9 cellular contexts compared by ENCODE assay signal in the genomic region with DNA sequence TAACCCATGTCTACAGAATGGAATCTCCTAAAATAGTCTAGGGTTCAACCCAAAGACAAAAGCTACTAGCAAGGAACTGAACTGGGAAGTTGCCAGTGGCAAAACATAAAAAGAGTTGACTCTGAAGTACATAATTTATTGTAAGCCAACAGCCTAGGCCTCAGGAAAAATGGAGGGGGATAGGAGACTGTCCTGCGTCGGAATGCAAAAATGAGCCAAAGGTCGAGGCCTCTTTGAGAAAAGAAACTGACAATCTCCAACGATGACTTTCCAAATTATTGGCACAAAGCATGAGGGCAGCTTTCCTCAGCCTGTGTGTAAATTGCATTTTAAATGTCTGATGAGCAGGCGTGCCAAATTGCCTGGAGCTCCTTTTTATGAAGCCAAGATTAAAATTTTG. TPM values are rescaled to one million over a fixed set of nuclear protein-coding genes. Genes with fewer than 3 reads are reported as not detected.
A peak's percentile ranks its signal among the peaks of the same experiment; 100 is the strongest.
DNase-seq lines count a peak whose midpoint lies in the region; ATAC-seq and TF ChIP-seq lines count a peak whose summit lies in the region.
"Had no signal": no experiment of that assay in that cellular context is flagged by ENCODE, and none has a peak within 500 bp of the region (broad histone marks: within the 10 kb centered on the region; RNA-seq: fewer than 3 reads in every experiment).

No MANE protein-coding gene starts in this region.

- H3K27ac ChIP-seq in RWPE2 (ENCODE audit: poor library complexity, severe bottlenecking) = peak overlapping the region; percentile 74
- H3K27ac ChIP-seq: parathyroid adenoma had no signal

- H3K36me3 ChIP-seq in RWPE2 (ENCODE audit: low read depth) (no peaks in the 10 kb centered on the region), BE2C (no peaks in the 10 kb centered on the region)

- TF ChIP-seq CTCF in RWPE2 (IDR thresholded peaks at IDR 0.05; ENCODE audit: poor library complexity, severe bottlenecking) (no peak), BE2C (IDR thresholded peaks at IDR 0.05; ENCODE audit: low read depth, low read length) (no peak)

- H3K4me3 ChIP-seq in RWPE2 (ENCODE audit: severe bottlenecking) (peak overlapping the region; percentile 59), skeletal muscle cell (ENCODE audit: low read depth, low read length) (peak overlapping the region; percentile 90), BE2C (ENCODE audit: low read depth, low read length) (no peak overlapping the region)

- H3K9me3 ChIP-seq in RWPE2 (ENCODE audit: severe bottlenecking) (no peaks in the 10 kb centered on the region), BE2C (no peaks in the 10 kb centered on the region)

- no peaks in the 10 kb centered on the region for H3K27me3 ChIP-seq in RWPE2 (ENCODE audit: insufficient read depth, poor library complexity, severe bottlenecking)
- H3K27me3 ChIP-seq in BE2C = peaks cover 70% of the 10 kb centered on the region

- DNase-seq in ELR (ENCODE audit: low read depth) (peak; percentile 48), RWPE2 (ENCODE audit: low spot score) (no peak), fibroblast of the conjunctiva (ENCODE audit: low read depth) (peak; percentile 55), skeletal muscle cell (ENCODE audit: low read depth) (no peak), HT-29 (ENCODE audit: low spot score) (no peak), BE2C (no peak)

- peaks cover 25% of the 10 kb centered on the region for H3K4me1 ChIP-seq in RWPE2 (ENCODE audit: insufficient read depth, poor library complexity, severe bottlenecking)
- H3K4me1 ChIP-seq in BE2C = no peaks in the 10 kb centered on the region

- TF ChIP-seq POLR2A in GM18505 (IDR thresholded peaks at IDR 0.05; ENCODE audit: borderline replicate concordance, extremely low read depth, insufficient read depth, insufficient read length) = no peak

- ATAC-seq in RWPE2 (ENCODE audit: low read depth) (no peak), GM18868 (IDR thresholded peaks at IDR 0.05; ENCODE audit: unreplicated experiment) (no peak), GM18505 (IDR thresholded peaks at IDR 0.05; ENCODE audit: unreplicated experiment) (no peak)

RNA-seq across cellular contexts. Expression of a gene that starts 2.1 kb away (rescaled TPM):
- 0.05 TPM in 1 of 2 replicates, not detected in the other for total RNA-seq in HT-29 (2014; rRNA removed; shearing (Covaris generic))
- polyA plus RNA-seq in BE2C (2012; ENCODE audit: insufficient read depth, insufficient read length, low read depth) = 0.39 TPM

RNA-seq across cellular contexts. Expression of a gene that starts 39.9 kb away (rescaled TPM):
- 122 and 123 TPM in 2 replicates for total RNA-seq in HT-29 (2014; rRNA removed; shearing (Covaris generic))
- polyA plus RNA-seq in BE2C (2012; ENCODE audit: insufficient read depth, insufficient read length, low read depth) = 780 TPM

Comparison
In these comparisons a context has a peak if more than half of its experiments do, and no peak if none do; other contexts are left out.
1. DNase-seq: peak in ELR (single experiment) and fibroblast of the conjunctiva (single experiment); none in RWPE2 (single experiment), skeletal muscle cell (single experiment), HT-29 (single experiment) and BE2C (single experiment).